16 cellular contexts compared by ENCODE assay signal in genomic region chr10:112969542-112969941, GRCh38.
"Had no signal": no experiment of that assay in that cellular context is flagged by ENCODE, and none has a peak within 500 bp of the region (broad histone marks: within the 10 kb centered on the region; RNA-seq: fewer than 3 reads in every experiment).

No MANE protein-coding gene starts in this region.

- H3K4me1 ChIP-seq: body of pancreas, upper lobe of right lung had no signal

- H3K9me3 Mint-ChIP-seq: activated T-cell treated with anti-CD3 and anti-CD28 coated beads, Interleukin-2, amount 50 U/mL, for 4 hours had no signal

- FAIRE-seq: colon had no signal

- H3K27me3 ChIP-seq: body of pancreas, upper lobe of right lung had no signal

- ATAC-seq: activated CD8-positive, alpha-beta memory T cell treated with anti-CD3 and anti-CD28 coated beads, Interleukin-2, amount 10 ng/mL, durations not matched to agents 7 days and 5 days; activated T-cell treated with anti-CD3 and anti-CD28 coated beads, Interleukin-2, amount 50 U/mL, for 4 hours; body of pancreas; esophagus mucosa; right cardiac atrium; stimulated activated naive CD8-positive, alpha-beta T cell treated with anti-CD3 and anti-CD28 coated beads, Interleukin-15, Interleukin-2, amounts not matched to agents 100 U/mL and 50 U/mL, for 24 hours; upper lobe of right lung had no signal

- H3K27me3 Mint-ChIP-seq: activated naive CD8-positive, alpha-beta T cell had no signal

- H3K27ac ChIP-seq: body of pancreas, prostate gland, upper lobe of right lung had no signal

- H3K4me1 Mint-ChIP-seq: activated CD8-positive, alpha-beta memory T cell treated with anti-CD3 and anti-CD28 coated beads, Interleukin-2, amount 10 ng/mL, durations not matched to agents 7 days and 5 days had no signal

- DNase-seq: activated CD4-positive, alpha-beta T cell treated with anti-CD3 and anti-CD28 coated beads for 1 hour; activated CD4-positive, alpha-beta T cell treated with anti-CD3 and anti-CD28 coated beads, Interleukin-2, amount 50 U/mL, for 48 hours; activated CD8-positive, alpha-beta memory T cell treated with anti-CD3 and anti-CD28 coated beads, Interleukin-2, amount 10 ng/mL, durations not matched to agents 7 days and 5 days; activated gamma-delta T cell; activated T-cell treated with anti-CD3 and anti-CD28 coated beads, Interleukin-2, amount 50 U/mL, for 4 hours; amniotic stem cell; body of pancreas; caudate nucleus; right cardiac atrium; stimulated activated naive CD8-positive, alpha-beta T cell treated with anti-CD3 and anti-CD28 coated beads, Interleukin-15, Interleukin-2, amounts not matched to agents 100 U/mL and 50 U/mL, for 24 hours; upper lobe of right lung had no signal

- H3K27ac Mint-ChIP-seq: activated CD8-positive, alpha-beta memory T cell treated with anti-CD3 and anti-CD28 coated beads, Interleukin-2, amount 10 ng/mL, durations not matched to agents 7 days and 5 days; activated naive CD8-positive, alpha-beta T cell had no signal

- H3K36me3 Mint-ChIP-seq: activated CD8-positive, alpha-beta memory T cell treated with anti-CD3 and anti-CD28 coated beads, Interleukin-2, amount 10 ng/mL, durations not matched to agents 7 days and 5 days had no signal

- H3K9me3 ChIP-seq: body of pancreas, prostate gland, upper lobe of right lung had no signal

- H3K4me2 ChIP-seq: smooth muscle cell had no signal

- H3K36me3 ChIP-seq: prostate gland had no signal

- H3K4me3 ChIP-seq: body of pancreas, prostate gland, smooth muscle cell, upper lobe of right lung had no signal

- H3K4me3 Mint-ChIP-seq: activated CD8-positive, alpha-beta memory T cell treated with anti-CD3 and anti-CD28 coated beads, Interleukin-2, amount 10 ng/mL, durations not matched to agents 7 days and 5 days; activated naive CD8-positive, alpha-beta T cell; activated T-cell treated with anti-CD3 and anti-CD28 coated beads, Interleukin-2, amount 50 U/mL, for 4 hours had no signal
